In the genomic region with DNA sequence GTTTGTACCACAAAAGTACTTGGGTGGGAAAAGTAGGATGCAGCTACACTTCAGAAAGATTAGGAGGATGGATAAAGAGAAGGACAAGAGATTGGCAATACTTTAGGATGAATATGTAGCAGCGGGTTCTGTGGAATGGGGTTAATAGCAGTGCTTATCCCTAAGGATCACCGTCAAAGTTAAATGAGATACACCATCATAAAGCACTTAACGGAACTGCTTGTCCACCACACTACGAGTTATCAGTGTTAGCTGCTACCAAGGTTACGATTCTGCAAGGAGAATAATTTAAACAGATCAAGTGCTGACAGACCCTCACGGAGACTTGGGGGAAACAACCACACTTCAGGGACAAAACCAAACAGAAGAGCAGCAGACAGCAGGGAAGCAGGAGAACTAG, we compare ENCODE assay signal across 8 cellular contexts. TPM values are rescaled to one million over a fixed set of nuclear protein-coding genes. Genes with fewer than 3 reads are reported as not detected.
DNase-seq lines count a peak whose midpoint lies in the region; TF ChIP-seq lines count a peak whose summit lies in the region.

No MANE protein-coding gene starts in this region.

- H3K36me3 Mint-ChIP-seq in brain, result peaks cover 9% of the 10 kb centered on the region

- POLR2A ChIA-PET in HEK293T (lab: Yijun Ruan, JAX), result no interaction called here

- H3K27ac Mint-ChIP-seq in brain, result peak overlapping the region; percentile 35 to 85 (median 49)

- peak overlapping the region; percentile 93 to 98 (median 94) for H3K4me3 Mint-ChIP-seq in brain

- H3K4me3 ChIP-seq in ACC112 (ENCODE audit: low read depth, low read length) (peak overlapping the region; percentile 80), mononuclear cell (ENCODE audit: low read length) (peak overlapping the region; percentile 90)

- peaks cover 50% of the 10 kb centered on the region for H3K4me1 Mint-ChIP-seq in brain

- TF ChIP-seq CTCF in brain (conservative IDR thresholded peaks at IDR 0.05), result no peak

- H3K27me3 ChIP-seq in ACC112 (ENCODE audit: insufficient read depth, low read length) (no peaks in the 10 kb centered on the region), mononuclear cell (ENCODE audit: insufficient read depth, low read length) (no peaks in the 10 kb centered on the region)

- H3K27ac ChIP-seq in ACC112 (ENCODE audit: low read depth, low read length), result peak overlapping the region; percentile 23; the same call in 1 of the 2 replicates

- DNase-seq in HT-29 (ENCODE audit: low spot score), result peak; percentile 3
- no peak for DNase-seq in NCI-H2196 treated with DMSO at 0.1 percent for 48 hours (lab: John Stamatoyannopoulos, UW; ENCODE audit: unreplicated experiment)
- DNase-seq in HEK293T (ENCODE audit: extremely low spot score), result no peak
- no peak for DNase-seq in HPDE6-E6E7 (ENCODE audit: extremely low spot score)
- no peak for DNase-seq in cerebellum (ENCODE audit: low spot score)

- H3K9me3 ChIP-seq in mononuclear cell (ENCODE audit: low read depth, low read length), result no peaks in the 10 kb centered on the region

- peaks cover 38% of the 10 kb centered on the region for H3K79me2 ChIP-seq in ACC112 (ENCODE audit: control insufficient read depth, insufficient read depth, low read length, unreplicated experiment)

- CTCF ChIA-PET in HEK293T (lab: Yijun Ruan, JAX), result no interaction called here

- H3K9me3 Mint-ChIP-seq in brain, result no peaks in the 10 kb centered on the region

- peaks cover 38% of the 10 kb centered on the region for H3K4me1 ChIP-seq in ACC112 (ENCODE audit: control insufficient read depth, insufficient read depth, low read length, unreplicated experiment)
- peaks cover 29% of the 10 kb centered on the region for H3K4me1 ChIP-seq in mononuclear cell (ENCODE audit: insufficient read depth, low read length)

- H3K36me3 ChIP-seq in ACC112 (ENCODE audit: insufficient read depth, low read length), result no peaks in the 10 kb centered on the region

- H3K27me3 Mint-ChIP-seq in brain, result peaks cover 12% of the 10 kb centered on the region

- H2AFZ ChIP-seq in ACC112 (ENCODE audit: low read length, unreplicated experiment), result peak overlapping the region; percentile 30

TF ChIP-seq in HEK293T, 16 proteins besides CTCF, POLR2A, EP300 and RAD21:
- TF ChIP-seq FOXA1 (IDR thresholded peaks at IDR 0.05), result no peak

RNA-seq across cellular contexts. Expression of gene SHQ1, which starts 1.0 kb away (rescaled TPM):
- total RNA-seq in HT-29 (2014; rRNA removed; shearing (Covaris generic)), result 7.2 and 11.2 TPM in 2 replicates
- polyA plus RNA-seq in brain (ENCODE audit: insufficient read depth, low read depth, low replicate concordance), result 5.8 TPM
- total RNA-seq in mononuclear cell, result 16.4 TPM
- total RNA-seq in cerebellum, result 15.7 TPM

RNA-seq across cellular contexts. Expression of gene GXYLT2, which starts 40.6 kb away (rescaled TPM):
- total RNA-seq in HT-29 (2014; rRNA removed; shearing (Covaris generic)), result not detected in 2 replicates
- polyA plus RNA-seq in brain (ENCODE audit: insufficient read depth, low read depth, low replicate concordance), result 0.88 TPM
- total RNA-seq in mononuclear cell (0.21 TPM), cerebellum (7.4 TPM)
